In the genomic region with DNA sequence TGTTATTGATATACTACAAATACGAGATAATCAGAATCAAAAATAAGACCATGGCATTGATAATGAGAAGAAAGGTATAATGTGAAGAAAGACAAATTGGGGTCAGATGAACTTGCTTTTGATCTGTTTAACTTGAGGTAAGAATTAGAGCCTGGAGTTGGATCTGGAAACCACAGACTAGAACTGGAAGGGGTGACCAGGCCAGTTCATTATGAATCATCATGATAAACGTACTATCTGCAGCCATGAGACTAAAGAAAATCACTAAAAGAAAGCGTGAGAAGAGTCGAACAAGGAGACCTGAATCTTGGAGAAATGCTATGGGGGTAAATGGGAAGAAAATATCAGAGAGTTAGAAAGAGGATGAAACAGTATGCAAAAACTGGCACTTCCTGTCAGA, we compare ENCODE assay signal across 17 cellular contexts.
A peak's percentile ranks its signal among the peaks of the same experiment; 100 is the strongest.
DNase-seq lines count a peak whose midpoint lies in the region; ATAC-seq and TF ChIP-seq lines count a peak whose summit lies in the region.
"Had no signal": no experiment of that assay in that cellular context is flagged by ENCODE, and none has a peak within 500 bp of the region (broad histone marks: within the 10 kb centered on the region; RNA-seq: fewer than 3 reads in every experiment).

No MANE protein-coding gene starts in this region.

- dilution Hi-C loops in mammary epithelial cell (cut with HindIII; ENCODE audit: low sequenced_read_pairs) = no loop called here

- H3K36me3 ChIP-seq in mammary epithelial cell (ENCODE audit: insufficient read depth, low read length) (no peaks in the 10 kb centered on the region), ascending aorta (no peaks in the 10 kb centered on the region)
- H3K36me3 ChIP-seq: pancreas, uterus had no signal

- H3K4me1 ChIP-seq in mammary epithelial cell (ENCODE audit: insufficient read depth, low read length) (no peaks in the 10 kb centered on the region), ascending aorta (no peaks in the 10 kb centered on the region)
- H3K4me1 ChIP-seq: pancreas, uterus had no signal

- no peak overlapping the region for H3K4me2 ChIP-seq in mammary epithelial cell (ENCODE audit: insufficient read depth, low read depth, low read length)

- no TSS peak for BruUV-seq in mammary epithelial cell (replicated peaks; lab: Mats Ljungman, UMichigan)

- CTCF ChIA-PET in mammary epithelial cell (lab: Charles Lee; ENCODE audit: low non-redundant PET) = no interaction called here

- H3K27me3 ChIP-seq in mammary epithelial cell (ENCODE audit: insufficient read depth, low read length) (no peaks in the 10 kb centered on the region), ascending aorta (no peaks in the 10 kb centered on the region)
- H3K27me3 ChIP-seq: pancreas, uterus had no signal

- H3K27ac ChIP-seq in mammary epithelial cell (ENCODE audit: insufficient read depth, low read depth, low read length) (no peak overlapping the region), ascending aorta (no peak overlapping the region)
- H3K27ac ChIP-seq: pancreas, uterus had no signal

- H3K4me3 ChIP-seq in mammary epithelial cell (replicated peaks in 1 of 3; ENCODE audit: insufficient read depth in 1 of 3, low read depth in 2 of 3, low read length in 3 of 3) (no peak overlapping the region), ascending aorta (no peak overlapping the region)
- H3K4me3 ChIP-seq: pancreas, uterus had no signal

- DNase-seq in EL (peak; percentile 29), M059J (ENCODE audit: low read depth) (peak; percentile 81), mammary epithelial cell (peak; percentile 34), kidney tubule cell (ENCODE audit: low spot score) (peak; percentile 2), ascending aorta (ENCODE audit: low spot score in 2 of 2) (no peak), NCI-H1417 (lab: John Stamatoyannopoulos, UW) (no peak), OCI-M2 (lab: John Stamatoyannopoulos, UW; ENCODE audit: unreplicated experiment) (no peak)
- DNase-seq: ACHN; activated CD4-positive, alpha-beta T cell treated with anti-CD3 and anti-CD28 coated beads for 48 hours; activated CD8-positive, alpha-beta memory T cell treated with anti-CD3 and anti-CD28 coated beads, Interleukin-2, amount 10 ng/mL, durations not matched to agents 7 days and 5 days; foreskin melanocyte; naive thymus-derived CD8-positive, alpha-beta T cell; NCI-H526 treated with DMSO at 0.1 percent for 48 hours; pancreas; uterus had no signal

- in situ Hi-C loops in mammary epithelial cell (cut with MboI; ENCODE audit: low sequenced_read_pairs in 2 of 2) = no loop called here

- no peak for TF ChIP-seq CTCF in mammary epithelial cell (conservative IDR thresholded peaks at IDR 0.05 in 1 of 2, IDR thresholded peaks at IDR 0.05 in 1 of 2; ENCODE audit: extremely low read depth in 1 of 2, insufficient read depth in 1 of 2, low read depth in 1 of 2, low read length in 2 of 2)
- no peak for TF ChIP-seq CTCF in ascending aorta (IDR thresholded peaks at IDR 0.05)

- intact Hi-C loops in mammary epithelial cell (cut with micrococcal nuclease) = no loop called here
- intact Hi-C loops in ascending aorta (cut with DNase I) = no loop called here

- no peak overlapping the region for H3K9ac ChIP-seq in mammary epithelial cell (ENCODE audit: insufficient read depth, low read length)

- H3K9me3 ChIP-seq in mammary epithelial cell (replicated peaks; ENCODE audit: insufficient read depth, low read length) (no peaks in the 10 kb centered on the region), ascending aorta (no peaks in the 10 kb centered on the region)
- H3K9me3 ChIP-seq: pancreas, uterus had no signal

- ATAC-seq in HG02885 (IDR thresholded peaks at IDR 0.05; ENCODE audit: poor library complexity, unreplicated experiment) = no peak
- ATAC-seq: activated CD8-positive, alpha-beta memory T cell treated with anti-CD3 and anti-CD28 coated beads, Interleukin-2, amount 10 ng/mL, durations not matched to agents 7 days and 5 days; naive thymus-derived CD8-positive, alpha-beta T cell; pancreas; sciatic nerve had no signal

- H4K20me1 ChIP-seq in mammary epithelial cell (ENCODE audit: insufficient read depth, low read length) = no peaks in the 10 kb centered on the region

- H3K79me2 ChIP-seq in mammary epithelial cell (ENCODE audit: insufficient read depth, low read length) = no peaks in the 10 kb centered on the region

- 72% methylated on average over 4 of the region's 4 CpGs for WGBS in mammary epithelial cell (ENCODE audit: low coverage, missing lambda C conversion rate)

- H2AFZ ChIP-seq in mammary epithelial cell (ENCODE audit: low read depth, low read length) = no peak overlapping the region

Comparison
In these comparisons a context has a peak if more than half of its experiments do, and no peak if none do; other contexts are left out.
1. DNase-seq: peak in EL (single experiment), M059J (single experiment), mammary epithelial cell (single experiment) and kidney tubule cell (single experiment); none in ascending aorta (0 of 2), NCI-H1417 (0 of 3) and OCI-M2 (single experiment).